Comparison of ENCODE assay signal across 18 cellular contexts in the genomic region with DNA sequence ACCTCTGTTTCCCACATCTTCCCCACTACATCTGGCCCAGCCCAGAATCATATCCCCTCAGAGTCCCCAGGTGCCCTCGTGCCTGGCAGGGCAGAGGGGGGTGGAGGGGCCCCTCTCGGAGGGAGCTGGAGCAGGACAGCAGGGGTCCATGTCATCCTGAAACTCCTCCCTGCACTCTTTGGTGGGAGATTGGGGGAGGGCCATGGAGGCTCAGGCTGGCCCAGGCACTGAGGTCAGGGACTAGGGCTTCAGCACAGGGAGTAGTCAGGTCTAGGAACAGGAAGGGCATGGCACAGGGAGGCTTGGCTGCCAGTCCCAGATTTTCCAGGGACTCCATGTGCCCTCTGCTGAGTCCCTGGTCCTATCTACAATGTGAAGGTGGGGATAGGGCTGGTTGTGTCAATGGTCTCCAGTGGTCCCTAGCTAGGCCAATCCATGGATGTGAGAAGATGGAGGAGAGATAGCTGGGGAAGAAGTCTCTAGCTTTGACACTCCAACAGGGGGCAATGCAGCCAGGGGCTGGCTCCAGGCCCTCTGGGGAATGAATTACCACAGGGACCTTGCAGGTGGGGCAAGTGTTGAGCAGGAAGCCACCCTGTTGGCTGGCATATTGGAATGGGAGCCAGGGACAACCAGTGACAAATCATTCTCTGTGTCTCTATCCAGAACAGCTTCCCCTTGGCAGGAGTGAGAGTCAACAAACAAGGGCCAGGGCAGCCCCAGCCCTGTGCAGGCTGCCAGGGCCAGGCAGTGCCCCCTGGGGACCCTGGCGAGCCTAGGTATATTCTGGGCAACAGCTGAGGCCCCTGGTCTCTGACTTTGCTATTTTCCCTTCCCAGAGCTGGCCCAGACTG.
DNase-seq lines count a peak whose midpoint lies in the region; ATAC-seq, FAIRE-seq and TF ChIP-seq lines count a peak whose summit lies in the region.
"Had no signal": no experiment of that assay in that cellular context is flagged by ENCODE, and none has a peak within 500 bp of the region (broad histone marks: within the 10 kb centered on the region; RNA-seq: fewer than 3 reads in every experiment).

No MANE protein-coding gene starts in this region.

- H3K36me3 ChIP-seq in right lobe of liver (no peaks in the 10 kb centered on the region), HepG2 (replicated peaks in 1 of 2; ENCODE audit: control insufficient read depth in 1 of 2, insufficient read depth in 2 of 2, low read length in 2 of 2) (no peaks in the 10 kb centered on the region), ascending aorta (no peaks in the 10 kb centered on the region), aorta (ENCODE audit: control insufficient read depth in 1 of 2, insufficient read depth in 2 of 2, low read length in 1 of 2) (no peaks in the 10 kb centered on the region)

- DNase-seq in right lobe of liver (peak in 1 of 3 donors; percentile 51), HepG2 (ENCODE audit: low spot score) (no peak), ascending aorta (ENCODE audit: low spot score in 2 of 2) (peak in 1 of 2 donors; percentile 50), left lobe of liver (ENCODE audit: low spot score) (no peak), aorta (no peak), NCI-H1048 (lab: John Stamatoyannopoulos, UW) (no peak)
- DNase-seq: COR-L47, GF-D8, NCI-H524 treated with DMSO at 0.1 percent for 48 hours, SHP77 treated with DMSO at 0.1 percent for 48 hours had no signal

- intact Hi-C loops in right lobe of liver (cut with DNase I) (no loop called here), HepG2 (cut with micrococcal nuclease; ENCODE audit: unreplicated experiment) (no loop called here), ascending aorta (cut with DNase I) (no loop called here), aorta (cut with DNase I) (no loop called here)

- H3K9me3 ChIP-seq in right lobe of liver (no peaks in the 10 kb centered on the region), HepG2 (ENCODE audit: low read length) (no peaks in the 10 kb centered on the region), ascending aorta (no peaks in the 10 kb centered on the region), aorta (ENCODE audit: control insufficient read depth, low read length) (no peaks in the 10 kb centered on the region)

- TF ChIP-seq POLR2A in right lobe of liver (IDR thresholded peaks at IDR 0.05) (no peak), HepG2 (IDR thresholded peaks at IDR 0.05; ENCODE audit: insufficient read depth in 1 of 2, low read depth in 2 of 2, low read length in 2 of 2) (no peak)

- no peak for FAIRE-seq in HepG2 (lab: Jason Lieb, UNC)
- FAIRE-seq: A204.1, GM12892, K562, RCC 7860 had no signal

- no peaks in the 10 kb centered on the region for H3K27me3 ChIP-seq in right lobe of liver
- H3K27me3 ChIP-seq in HepG2 (ENCODE audit: control insufficient read depth in 1 of 2, insufficient read depth in 2 of 2, low read length in 2 of 2), result no peaks in the 10 kb centered on the region
- no peaks in the 10 kb centered on the region for H3K27me3 ChIP-seq in ascending aorta
- H3K27me3 ChIP-seq in aorta (ENCODE audit: control insufficient read depth in 1 of 2, insufficient read depth in 2 of 2, low read length in 1 of 2), result no peaks in the 10 kb centered on the region

- no peak for TF ChIP-seq CTCF in right lobe of liver (IDR thresholded peaks at IDR 0.05)
- no peak for TF ChIP-seq CTCF in HepG2 (CRISPR knock-in tag; IDR thresholded peaks at IDR 0.05)
- no peak for TF ChIP-seq CTCF in ascending aorta (IDR thresholded peaks at IDR 0.05)

- TF ChIP-seq RAD21 in HepG2 (CRISPR knock-in tag; IDR thresholded peaks at IDR 0.05), result no peak

- ATAC-seq in right lobe of liver, result peak; percentile 27 to 85 (median 49)
- no peak for ATAC-seq in HepG2
- peak; percentile 87 for ATAC-seq in left lobe of liver
- ATAC-seq in aorta (ENCODE audit: low FRiP score), result peak; percentile 44
- no peak for ATAC-seq in GM19397 (IDR thresholded peaks at IDR 0.05; ENCODE audit: unreplicated experiment)
- ATAC-seq in GM21619 (IDR thresholded peaks at IDR 0.05; ENCODE audit: unreplicated experiment), result no peak
- ATAC-seq: HCT116, K562, SK-N-SH treated with all-trans-retinoic acid at 6 μM for 48 hours had no signal

- no peak for TF ChIP-seq EP300 in HepG2 (IDR thresholded peaks at IDR 0.05; ENCODE audit: low read depth in 2 of 2, low read length in 2 of 2)
- TF ChIP-seq EP300 in HepG2 (CRISPR knock-in tag; IDR thresholded peaks at IDR 0.05; ENCODE audit: borderline replicate concordance), result no peak

- in situ Hi-C loops in HepG2 (cut with HindIII; ENCODE audit: extremely low pct_ligation_motif_present, low pct_unique_long_range_greater_than_20kb), result no loop called here

- H3K27ac ChIP-seq in right lobe of liver, result no peak overlapping the region
- no peak overlapping the region for H3K27ac ChIP-seq in HepG2 (ENCODE audit: extremely low read length, insufficient read depth, low read length)
- H3K27ac ChIP-seq in ascending aorta, result peak overlapping the region; percentile 9 to 15
- no peak overlapping the region for H3K27ac ChIP-seq in aorta (ENCODE audit: low read depth in 1 of 2, low read length in 2 of 2)

- H3K4me3 ChIP-seq in right lobe of liver (no peak overlapping the region), HepG2 (replicated peaks in 1 of 3; ENCODE audit: insufficient read depth in 1 of 3, low read depth in 2 of 3, low read length in 3 of 3) (no peak overlapping the region), ascending aorta (no peak overlapping the region), aorta (ENCODE audit: low read length in 2 of 2) (no peak overlapping the region)
- H3K4me3 ChIP-seq: K562 had no signal

- CTCF ChIA-PET in HepG2 (lab: Yijun Ruan, JAX; ENCODE audit: low intra/inter-chr PET ratio, low total read pairs), result no interaction called here

- 60% methylated on average over 2 of the region's 3 CpGs for WGBS in right lobe of liver (ENCODE audit: insufficient coverage, low coverage, low lambda C conversion rate, missing lambda C conversion rate)
- 8% methylated on average over 2 of the region's 3 CpGs for WGBS in HepG2 (ENCODE audit: low lambda C conversion rate)
- WGBS in aorta, 2 donors, result 50 to 68% methylated on average over 3 of the region's 3 CpGs

- no peak overlapping the region for H3K9ac ChIP-seq in HepG2 (ENCODE audit: insufficient read depth, low read depth, low read length)

- no peak overlapping the region for H2AFZ ChIP-seq in HepG2 (ENCODE audit: low read length)

- no TSS peak for BruUV-seq in HepG2 (replicated peaks; lab: Mats Ljungman, UMichigan)

- H3K79me2 ChIP-seq in HepG2 (ENCODE audit: insufficient read depth, low read length), result no peaks in the 10 kb centered on the region

- H4K20me1 ChIP-seq in HepG2 (ENCODE audit: insufficient read depth, low read length), result no peaks in the 10 kb centered on the region

- H3K4me2 ChIP-seq in HepG2 (ENCODE audit: low read depth, low read length), result no peak overlapping the region

- H3K4me1 ChIP-seq in right lobe of liver (no peaks in the 10 kb centered on the region), HepG2 (ENCODE audit: insufficient read depth, low read length) (no peaks in the 10 kb centered on the region), ascending aorta (peaks cover 0 to 7% of the 10 kb centered on the region in 2 donors), aorta (ENCODE audit: control insufficient read depth in 1 of 2, insufficient read depth in 2 of 2, low read length in 2 of 2) (peaks cover 0 to 1% of the 10 kb centered on the region in 2 donors)

- POLR2A ChIA-PET in HepG2 (lab: Yijun Ruan, JAX), result no interaction called here

TF ChIP-seq in HepG2, 621 proteins besides CTCF, POLR2A, EP300 and RAD21 (continues in another document):
- TF ChIP-seq REL (CRISPR knock-in tag; conservative IDR thresholded peaks at IDR 0.05), result no peak
- TF ChIP-seq, protein P1, sequence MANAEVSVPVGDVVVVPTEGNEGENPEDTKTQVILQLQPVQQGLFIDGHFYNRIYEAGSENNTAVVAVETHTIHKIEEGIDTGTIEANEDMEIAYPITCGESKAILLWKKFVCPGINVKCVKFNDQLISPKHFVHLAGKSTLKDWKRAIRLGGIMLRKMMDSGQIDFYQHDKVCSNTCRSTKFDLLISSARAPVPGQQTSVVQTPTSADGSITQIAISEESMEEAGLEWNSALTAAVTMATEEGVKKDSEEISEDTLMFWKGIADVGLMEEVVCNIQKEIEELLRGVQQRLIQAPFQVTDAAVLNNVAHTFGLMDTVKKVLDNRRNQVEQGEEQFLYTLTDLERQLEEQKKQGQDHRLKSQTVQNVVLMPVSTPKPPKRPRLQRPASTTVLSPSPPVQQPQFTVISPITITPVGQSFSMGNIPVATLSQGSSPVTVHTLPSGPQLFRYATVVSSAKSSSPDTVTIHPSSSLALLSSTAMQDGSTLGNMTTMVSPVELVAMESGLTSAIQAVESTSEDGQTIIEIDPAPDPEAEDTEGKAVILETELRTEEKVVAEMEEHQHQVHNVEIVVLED (CRISPR knock-in tag; IDR thresholded peaks at IDR 0.05; ENCODE audit: borderline replicate concordance), result no peak
- TF ChIP-seq, protein P2, sequence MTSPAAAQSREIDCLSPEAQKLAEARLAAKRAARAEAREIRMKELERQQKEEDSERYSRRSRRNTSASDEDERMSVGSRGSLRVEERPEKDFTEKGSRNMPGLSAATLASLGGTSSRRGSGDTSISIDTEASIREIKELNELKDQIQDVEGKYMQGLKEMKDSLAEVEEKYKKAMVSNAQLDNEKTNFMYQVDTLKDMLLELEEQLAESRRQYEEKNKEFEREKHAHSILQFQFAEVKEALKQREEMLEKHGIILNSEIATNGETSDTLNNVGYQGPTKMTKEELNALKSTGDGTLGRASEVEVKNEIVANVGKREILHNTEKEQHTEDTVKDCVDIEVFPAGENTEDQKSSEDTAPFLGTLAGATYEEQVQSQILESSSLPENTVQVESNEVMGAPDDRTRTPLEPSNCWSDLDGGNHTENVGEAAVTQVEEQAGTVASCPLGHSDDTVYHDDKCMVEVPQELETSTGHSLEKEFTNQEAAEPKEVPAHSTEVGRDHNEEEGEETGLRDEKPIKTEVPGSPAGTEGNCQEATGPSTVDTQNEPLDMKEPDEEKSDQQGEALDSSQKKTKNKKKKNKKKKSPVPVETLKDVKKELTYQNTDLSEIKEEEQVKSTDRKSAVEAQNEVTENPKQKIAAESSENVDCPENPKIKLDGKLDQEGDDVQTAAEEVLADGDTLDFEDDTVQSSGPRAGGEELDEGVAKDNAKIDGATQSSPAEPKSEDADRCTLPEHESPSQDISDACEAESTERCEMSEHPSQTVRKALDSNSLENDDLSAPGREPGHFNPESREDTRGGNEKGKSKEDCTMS (CRISPR knock-in tag; conservative IDR thresholded peaks at IDR 0.05), result no peak
- no peak for TF ChIP-seq ZSCAN29 (CRISPR knock-in tag; conservative IDR thresholded peaks at IDR 0.05)
- TF ChIP-seq SIN3B (IDR thresholded peaks at IDR 0.05; ENCODE audit: low read length), result no peak
- no peak for TF ChIP-seq ONECUT2 (CRISPR knock-in tag; IDR thresholded peaks at IDR 0.05)
- TF ChIP-seq RELA (CRISPR knock-in tag; IDR thresholded peaks at IDR 0.05), result no peak
- no peak for TF ChIP-seq CEBPB (IDR thresholded peaks at IDR 0.05; ENCODE audit: borderline replicate concordance, low read depth, low read length)

Comparison
In these comparisons a context has a peak if more than half of its experiments do, and no peak if none do; other contexts are left out.
1. ATAC-seq: peak in right lobe of liver (4 of 4), left lobe of liver (single experiment) and aorta (single experiment); none in HepG2 (single experiment), GM19397 (single experiment) and GM21619 (single experiment).
2. H3K27ac ChIP-seq: peak in ascending aorta (2 of 2); none in right lobe of liver (0 of 3), HepG2 (single experiment) and aorta (0 of 2).